13 cellular contexts compared by ENCODE assay signal in genomic region chr10:102509387-102509786, GRCh38. TPM values are rescaled to one million over a fixed set of nuclear protein-coding genes. Genes with fewer than 3 reads are reported as not detected.
DNase-seq lines count a peak whose midpoint lies in the region; ATAC-seq and TF ChIP-seq lines count a peak whose summit lies in the region.
"Had no signal": no experiment of that assay in that cellular context is flagged by ENCODE, and none has a peak within 500 bp of the region (broad histone marks: within the 10 kb centered on the region; RNA-seq: fewer than 3 reads in every experiment).

No MANE protein-coding gene starts in this region.

- no peak overlapping the region for H3K9ac ChIP-seq in adipocyte (ENCODE audit: low read length)

- DNase-seq in AG08396 (ENCODE audit: low spot score), result peak; percentile 44
- peak; percentile 36 for DNase-seq in HFFc6
- DNase-seq in adipocyte (ENCODE audit: low read depth), result peak; percentile 48
- DNase-seq in foreskin keratinocyte, result peak; percentile 23 to 49
- no peak for DNase-seq in NCI-H1105 treated with DMSO at 0.1 percent for 48 hours (lab: John Stamatoyannopoulos, UW)
- no peak for DNase-seq in OCI-LY7 (ENCODE audit: low spot score)
- DNase-seq in HuH-7.5 (ENCODE audit: low spot score), result no peak
- DNase-seq: activated B cell treated with CpG ODN at 0.5 μM for 24 hours; activated naive CD4-positive, alpha-beta T cell treated with Interleukin-2 at 50 U/mL for 16 hours; CD4-positive, CD25-positive, alpha-beta regulatory T cell; effector memory CD8-positive, alpha-beta T cell; NCI-H1417 had no signal

- no peak for TF ChIP-seq CTCF in HFFc6 (IDR thresholded peaks at IDR 0.05)
- no peak for TF ChIP-seq CTCF in foreskin keratinocyte (conservative IDR thresholded peaks at IDR 0.05)
- TF ChIP-seq CTCF in OCI-LY7 (conservative IDR thresholded peaks at IDR 0.05; ENCODE audit: low read length), result no peak

- no TSS peak for BruUV-seq in OCI-LY7 (replicated peaks; lab: Mats Ljungman, UMichigan)

- peak; percentile 50 for ATAC-seq in foreskin keratinocyte
- no peak for ATAC-seq in GM18498 (IDR thresholded peaks at IDR 0.05; ENCODE audit: unreplicated experiment)
- ATAC-seq: effector memory CD8-positive, alpha-beta T cell had no signal

- H3K4me1 ChIP-seq in adipocyte (ENCODE audit: control insufficient read depth, insufficient read depth, low read length), result peaks cover 32% of the 10 kb centered on the region
- peaks cover 9% of the 10 kb centered on the region for H3K4me1 ChIP-seq in foreskin keratinocyte
- peaks cover 28% of the 10 kb centered on the region for H3K4me1 ChIP-seq in OCI-LY7 (ENCODE audit: insufficient read depth, low read length, poor library complexity, severe bottlenecking)

- H3K9me3 ChIP-seq in adipocyte (ENCODE audit: control insufficient read depth, low read length), result no peaks in the 10 kb centered on the region
- no peaks in the 10 kb centered on the region for H3K9me3 ChIP-seq in OCI-LY7 (ENCODE audit: low read length)

- H3K27me3 Mint-ChIP-seq in HFFc6 (ENCODE audit: insufficient read depth), result no peaks in the 10 kb centered on the region
- H3K27me3 Mint-ChIP-seq: activated B cell treated with CpG ODN at 0.5 μM for 24 hours; CD4-positive, CD25-positive, alpha-beta regulatory T cell; effector memory CD8-positive, alpha-beta T cell had no signal

- no peaks in the 10 kb centered on the region for H3K9me3 Mint-ChIP-seq in HFFc6
- H3K9me3 Mint-ChIP-seq: activated B cell treated with CpG ODN at 0.5 μM for 24 hours; CD4-positive, CD25-positive, alpha-beta regulatory T cell; effector memory CD8-positive, alpha-beta T cell had no signal

- peak overlapping the region; percentile 79 for H3K27ac Mint-ChIP-seq in HFFc6
- H3K27ac Mint-ChIP-seq: activated B cell treated with CpG ODN at 0.5 μM for 24 hours; CD4-positive, CD25-positive, alpha-beta regulatory T cell; effector memory CD8-positive, alpha-beta T cell had no signal

- no peak overlapping the region for H3K4me2 ChIP-seq in OCI-LY7 (ENCODE audit: low read length)

- H3K27ac ChIP-seq in foreskin keratinocyte (no peak overlapping the region), OCI-LY7 (ENCODE audit: low read depth, low read length, poor library complexity, severe bottlenecking) (no peak overlapping the region)

- H3K27me3 ChIP-seq in adipocyte (replicated peaks; ENCODE audit: control insufficient read depth, insufficient read depth, low read length) (no peaks in the 10 kb centered on the region), foreskin keratinocyte (no peaks in the 10 kb centered on the region)

- H3K4me3 ChIP-seq in adipocyte (ENCODE audit: low read length), result no peak overlapping the region
- no peak overlapping the region for H3K4me3 ChIP-seq in OCI-LY7 (ENCODE audit: low read depth, low read length, poor library complexity, severe bottlenecking)

- H3K4me1 Mint-ChIP-seq in HFFc6 (ENCODE audit: low read depth), result peaks cover 48% of the 10 kb centered on the region

- H3K9me2 ChIP-seq in OCI-LY7 (ENCODE audit: insufficient read depth, low read length), result no peaks in the 10 kb centered on the region

- CTCF ChIA-PET in OCI-LY7 (lab: Charles Lee; ENCODE audit: unreplicated experiment), result no interaction called here

- H3K36me3 ChIP-seq in adipocyte (ENCODE audit: control insufficient read depth, insufficient read depth, low read length, severe bottlenecking), result peaks cover 34% of the 10 kb centered on the region
- peaks cover 42% of the 10 kb centered on the region for H3K36me3 ChIP-seq in OCI-LY7 (ENCODE audit: insufficient read depth, low read length)

- H3K36me3 Mint-ChIP-seq in HFFc6 (ENCODE audit: low read depth), result peaks cover 8% of the 10 kb centered on the region; the same call in 1 of the 2 replicates

- no peak overlapping the region for H2AFZ ChIP-seq in OCI-LY7 (ENCODE audit: low read length)

- no peak overlapping the region for H3K4me3 Mint-ChIP-seq in HFFc6
- H3K4me3 Mint-ChIP-seq: activated B cell treated with CpG ODN at 0.5 μM for 24 hours; effector memory CD8-positive, alpha-beta T cell had no signal

- intact Hi-C loops in OCI-LY7 (cut with micrococcal nuclease; ENCODE audit: unreplicated experiment), result no loop called here

- peaks cover 6% of the 10 kb centered on the region; the same call in 1 of the 2 replicates for H3K79me2 ChIP-seq in OCI-LY7 (ENCODE audit: insufficient read depth, low read depth, low read length)

- POLR2A ChIA-PET in OCI-LY7 (lab: Charles Lee), result interaction anchor here (1.4 kb wide), 1 partner anchor 13 kb away, joined by 3 read pairs; no protein-coding TSS in a partner anchor

- H4K20me1 ChIP-seq in OCI-LY7 (ENCODE audit: insufficient read depth, low read length), result no peaks in the 10 kb centered on the region

RNA-seq across cellular contexts. Expression of gene SUFU, which starts 5.6 kb away (rescaled TPM):
- 10 to 100 TPM; 12.8 to 16.8 (median 15.2) TPM for total RNA-seq in HFFc6 (2021; fragmentation: NEBNext Ultra II Directional; extraction: Animal tissue kit (Norgen Biotek cat#: 25700))
- total RNA-seq in foreskin keratinocyte (4.4 and 4.8 TPM in 2 replicates), OCI-LY7 (2022) (10.0 and 10.1 TPM in 2 replicates)
- 4.2 and 4.6 TPM in 2 replicates for polyA plus RNA-seq in foreskin keratinocyte
- total RNA-seq in OCI-LY7 (2014; rRNA removed; shearing (Covaris generic)), result 1.9 and 4.9 TPM in 2 replicates

RNA-seq across cellular contexts. Expression of gene ACTR1A, which starts 6.9 kb away (rescaled TPM):
- total RNA-seq in HFFc6 (2021; fragmentation: NEBNext Ultra II Directional; extraction: Animal tissue kit (Norgen Biotek cat#: 25700)), result 100 to 1,000 TPM; 125 to 175 (median 152) TPM
- total RNA-seq in foreskin keratinocyte, result 132 and 133 TPM in 2 replicates
- 114 and 119 TPM in 2 replicates for polyA plus RNA-seq in foreskin keratinocyte
- total RNA-seq in OCI-LY7 (2014; rRNA removed; shearing (Covaris generic)), result 51.2 and 55.5 TPM in 2 replicates
- total RNA-seq in OCI-LY7 (2022), result 68.3 and 72.8 TPM in 2 replicates

RNA-seq across cellular contexts. Expression of gene C10orf95, which starts 58.0 kb away (rescaled TPM):
- under 1 TPM in 1 of 6 experiments, not detected in 5; 0.12 TPM for total RNA-seq in HFFc6 (2021; fragmentation: NEBNext Ultra II Directional; extraction: Animal tissue kit (Norgen Biotek cat#: 25700))
- total RNA-seq in foreskin keratinocyte (0.48 and 0.49 TPM in 2 replicates), OCI-LY7 (2022) (0.50 and 0.67 TPM in 2 replicates)
- 0.67 and 0.78 TPM in 2 replicates for polyA plus RNA-seq in foreskin keratinocyte
- 0.67 and 3.3 TPM in 2 replicates for total RNA-seq in OCI-LY7 (2014; rRNA removed; shearing (Covaris generic))

Comparison
In these comparisons a context has a peak if more than half of its experiments do, and no peak if none do; other contexts are left out.
1. DNase-seq: peak in AG08396 (single experiment), HFFc6 (single experiment), adipocyte (single experiment) and foreskin keratinocyte (2 of 2); none in NCI-H1105 treated with DMSO at 0.1 percent for 48 hours (single experiment), OCI-LY7 (single experiment) and HuH-7.5 (single experiment).